ENCODE assay signal across 11 cellular contexts in genomic region chr1:111506561-111506960, GRCh38. TPM values are rescaled to one million over a fixed set of nuclear protein-coding genes. Genes with fewer than 3 reads are reported as not detected.
A peak's percentile ranks its signal among the peaks of the same experiment; 100 is the strongest.
DNase-seq lines count a peak whose midpoint lies in the region; ATAC-seq and TF ChIP-seq lines count a peak whose summit lies in the region.
"Had no signal": no experiment of that assay in that cellular context is flagged by ENCODE, and none has a peak within 500 bp of the region (broad histone marks: within the 10 kb centered on the region; RNA-seq: fewer than 3 reads in every experiment).

No MANE protein-coding gene starts in this region.

- no peaks in the 10 kb centered on the region for H3K9me3 Mint-ChIP-seq in CD4-positive, alpha-beta memory T cell
- H3K9me3 Mint-ChIP-seq: brain had no signal

- no peak for DNase-seq in CD4-positive, alpha-beta memory T cell
- DNase-seq in Karpas-422 (peak; percentile 74), GM19238 (ENCODE audit: insufficient read length, low spot score) (no peak), dermis blood vessel endothelial cell (no peak)
- DNase-seq: NCI-H2029 treated with DMSO at 0.1 percent for 48 hours had no signal

- intact Hi-C loops in CD4-positive, alpha-beta memory T cell (cut with micrococcal nuclease): loop anchor here (2.0 to 10.0 kb wide), 2 partner anchors 36 to 118 kb away; no protein-coding TSS in a partner anchor

- peak overlapping the region; percentile 8 for H3K27ac ChIP-seq in CD4-positive, alpha-beta memory T cell (ENCODE audit: low read depth, low read length)
- peak overlapping the region; percentile 98 for H3K27ac ChIP-seq in Karpas-422 (ENCODE audit: low read length)
- H3K27ac ChIP-seq in angular gyrus (ENCODE audit: low read depth, low read length): peak overlapping the region; percentile 13
- peak overlapping the region; percentile 100 for H3K27ac ChIP-seq in neutrophil

- no peaks in the 10 kb centered on the region for H4K20me1 ChIP-seq in Karpas-422 (ENCODE audit: insufficient read depth, low read depth, low read length)

- ATAC-seq in SK-N-SH treated with all-trans-retinoic acid at 6 μM for 48 hours (no peak), HG03460 (IDR thresholded peaks at IDR 0.05; ENCODE audit: unreplicated experiment) (no peak)

- H3K4me3 Mint-ChIP-seq in CD4-positive, alpha-beta memory T cell: peak overlapping the region in 5 of 8 donors; percentile 9 to 66 (median 24)

- H3K9me3 ChIP-seq in CD4-positive, alpha-beta memory T cell (ENCODE audit: control insufficient read depth in 1 of 2, low read length in 2 of 2): no peaks in the 10 kb centered on the region
- no peaks in the 10 kb centered on the region for H3K9me3 ChIP-seq in Karpas-422 (ENCODE audit: low read length)
- H3K9me3 ChIP-seq in neutrophil: no peaks in the 10 kb centered on the region

- H3K4me1 Mint-ChIP-seq in CD4-positive, alpha-beta memory T cell: peaks cover 45 to 65% (median 56%) of the 10 kb centered on the region in 4 donors

- no peaks in the 10 kb centered on the region for H3K27me3 ChIP-seq in CD4-positive, alpha-beta memory T cell (ENCODE audit: insufficient read depth, low read length)
- H3K27me3 ChIP-seq in Karpas-422 (ENCODE audit: low read length) (no peaks in the 10 kb centered on the region), neutrophil (no peaks in the 10 kb centered on the region)

- H3K36me3 ChIP-seq in CD4-positive, alpha-beta memory T cell (ENCODE audit: insufficient read depth, low read length): no peaks in the 10 kb centered on the region
- H3K36me3 ChIP-seq in Karpas-422 (ENCODE audit: insufficient read depth, low read length) (no peaks in the 10 kb centered on the region), neutrophil (no peaks in the 10 kb centered on the region)

- H3K79me2 ChIP-seq in Karpas-422 (ENCODE audit: low read length): no peaks in the 10 kb centered on the region

- no peaks in the 10 kb centered on the region for H3K36me3 Mint-ChIP-seq in CD4-positive, alpha-beta memory T cell
- H3K36me3 Mint-ChIP-seq: brain had no signal

- no peaks in the 10 kb centered on the region for H3K9me2 ChIP-seq in Karpas-422 (replicated peaks; ENCODE audit: insufficient read depth, low read length)

- no peak overlapping the region for H3K4me3 ChIP-seq in CD4-positive, alpha-beta memory T cell (ENCODE audit: low read length in 2 of 2)
- H3K4me3 ChIP-seq in Karpas-422 (ENCODE audit: low read length): peak overlapping the region; percentile 34; the same call in 1 of the 2 replicates
- H3K4me3 ChIP-seq in neutrophil (ENCODE audit: low read depth in 1 of 2, low read length in 1 of 2): peak overlapping the region in 1 of 2 experiments; percentile 63

- H3K9ac ChIP-seq in Karpas-422 (ENCODE audit: low read length): peak overlapping the region; percentile 64

- POLR2A ChIA-PET in CD4-positive, alpha-beta memory T cell (lab: Charles Lee; ENCODE audit: partially characterized antibody): interaction anchor here (1.1 to 8.6 kb wide), 13 partner anchors 10 to 261 kb away, joined by 3 to 170 read pairs (median 19); partner anchors contain the start of genes ATP5PB, C1orf162, DDX20 and INKA2

- CTCF ChIA-PET in CD4-positive, alpha-beta memory T cell (lab: Charles Lee; ENCODE audit: partially characterized antibody): interaction anchor here (0.9 to 5.0 kb wide), 24 partner anchors 10 to 261 kb away, joined by 3 to 116 read pairs (median 22); partner anchors contain the start of genes ATP5PB, C1orf162, DDX20 and RAP1A

- peak overlapping the region; percentile 85; the same call in 1 of the 2 replicates for H2AFZ ChIP-seq in Karpas-422 (ENCODE audit: low read length)

- H3K4me2 ChIP-seq in Karpas-422 (ENCODE audit: low read depth, low read length, poor library complexity, severe bottlenecking): peak overlapping the region; percentile 78

- H3K27ac Mint-ChIP-seq in CD4-positive, alpha-beta memory T cell: peak overlapping the region in 6 of 7 donors; percentile 8 to 86 (median 68)

- peaks cover 89% of the 10 kb centered on the region for H3K4me1 ChIP-seq in CD4-positive, alpha-beta memory T cell (ENCODE audit: insufficient read depth, low read length)
- H3K4me1 ChIP-seq in Karpas-422 (ENCODE audit: low read length): peaks cover 77% of the 10 kb centered on the region
- H3K4me1 ChIP-seq in neutrophil (ENCODE audit: control insufficient read depth in 1 of 2, insufficient read depth in 1 of 2, low read depth in 1 of 2, low read length in 1 of 2): peaks cover 73 to 74% of the 10 kb centered on the region in 2 experiments

- TF ChIP-seq CTCF in neutrophil (IDR thresholded peaks at IDR 0.05): no peak

- no peaks in the 10 kb centered on the region for H3K27me3 Mint-ChIP-seq in CD4-positive, alpha-beta memory T cell

TF ChIP-seq in SK-N-SH treated with all-trans-retinoic acid at 6 μM for 48 hours, 23 proteins besides CTCF, POLR2A, EP300 and RAD21:
- no peak for TF ChIP-seq ISL1 (CRISPR knock-in tag; IDR thresholded peaks at IDR 0.05)
- no peak for TF ChIP-seq CREB5 (CRISPR knock-in tag; IDR thresholded peaks at IDR 0.05; ENCODE audit: low read depth)
- no peak for TF ChIP-seq ARNTL (CRISPR knock-in tag; IDR thresholded peaks at IDR 0.05; ENCODE audit: borderline replicate concordance, low read depth)
- no peak for TF ChIP-seq ZFP30 (CRISPR knock-in tag; IDR thresholded peaks at IDR 0.05)
- TF ChIP-seq PPARA (CRISPR knock-in tag; IDR thresholded peaks at IDR 0.05; ENCODE audit: borderline replicate concordance): no peak
- TF ChIP-seq GLIS3 (CRISPR knock-in tag; IDR thresholded peaks at IDR 0.05): no peak
- no peak for TF ChIP-seq CSDC2 (CRISPR knock-in tag; IDR thresholded peaks at IDR 0.05)
- TF ChIP-seq TCF4 (CRISPR knock-in tag; IDR thresholded peaks at IDR 0.05; ENCODE audit: borderline replicate concordance): no peak
- TF ChIP-seq SNAI2 (CRISPR knock-in tag; IDR thresholded peaks at IDR 0.05): no peak
- no peak for TF ChIP-seq BACH2 (CRISPR knock-in tag; IDR thresholded peaks at IDR 0.05; ENCODE audit: borderline replicate concordance)
- TF ChIP-seq ZNF70 (CRISPR knock-in tag; IDR thresholded peaks at IDR 0.05): no peak
- no peak for TF ChIP-seq TSHZ2 (CRISPR knock-in tag; IDR thresholded peaks at IDR 0.05)
- no peak for TF ChIP-seq OSR1 (CRISPR knock-in tag; IDR thresholded peaks at IDR 0.05)

RNA-seq across cellular contexts. Expression of gene ADORA3, which starts 3.1 kb away (rescaled TPM):
- under 1 TPM; 0.41 to 0.42 TPM for total RNA-seq in CD4-positive, alpha-beta memory T cell
- polyA plus RNA-seq in CD4-positive, alpha-beta memory T cell: under 1 TPM in 1 of 2 donors, not detected in 1; 0.46 TPM
- total RNA-seq in Karpas-422 (2014; rRNA removed; shearing (Covaris generic); ENCODE audit: low replicate concordance): not detected in 2 replicates
- total RNA-seq in dermis blood vessel endothelial cell: not detected in 2 replicates
- total RNA-seq: mammary epithelial cell had no signal
- polyA plus RNA-seq: mammary epithelial cell had no signal

RNA-seq across cellular contexts. Expression of gene TMIGD3, which starts 3.1 kb away (rescaled TPM):
- total RNA-seq in CD4-positive, alpha-beta memory T cell: not detected
- not detected for polyA plus RNA-seq in CD4-positive, alpha-beta memory T cell
- not detected in 2 replicates for total RNA-seq in Karpas-422 (2014; rRNA removed; shearing (Covaris generic); ENCODE audit: low replicate concordance)
- not detected in 2 replicates for total RNA-seq in dermis blood vessel endothelial cell
- total RNA-seq: mammary epithelial cell had no signal
- polyA plus RNA-seq: mammary epithelial cell had no signal

RNA-seq across cellular contexts. Expression of gene C1orf162, which starts 32.8 kb away (rescaled TPM):
- total RNA-seq in CD4-positive, alpha-beta memory T cell: 10 to 100 TPM; 74.9 to 75.9 TPM
- 100 to 1,000 TPM; 139 to 274 TPM for polyA plus RNA-seq in CD4-positive, alpha-beta memory T cell
- 0.29 and 0.48 TPM in 2 replicates for total RNA-seq in Karpas-422 (2014; rRNA removed; shearing (Covaris generic); ENCODE audit: low replicate concordance)
- under 0.01 and 0.09 TPM in 2 replicates for total RNA-seq in dermis blood vessel endothelial cell

RNA-seq across cellular contexts. Expression of gene ATP5PB, which starts 57.3 kb away (rescaled TPM):
- 100 to 1,000 TPM; 103 to 112 TPM for total RNA-seq in CD4-positive, alpha-beta memory T cell
- polyA plus RNA-seq in CD4-positive, alpha-beta memory T cell: 100 to 1,000 TPM; 487 to 655 TPM
- total RNA-seq in Karpas-422 (2014; rRNA removed; shearing (Covaris generic); ENCODE audit: low replicate concordance): 362 and 590 TPM in 2 replicates
- 325 and 449 TPM in 2 replicates for total RNA-seq in dermis blood vessel endothelial cell

RNA-seq across cellular contexts. Expression of gene WDR77, which starts 57.5 kb away (rescaled TPM):
- 10 to 100 TPM; 26.3 to 30.3 TPM for total RNA-seq in CD4-positive, alpha-beta memory T cell
- 10 to 100 TPM; 38.5 to 52.6 TPM for polyA plus RNA-seq in CD4-positive, alpha-beta memory T cell
- 58.0 and 59.7 TPM in 2 replicates for total RNA-seq in Karpas-422 (2014; rRNA removed; shearing (Covaris generic); ENCODE audit: low replicate concordance)
- total RNA-seq in dermis blood vessel endothelial cell: 52.2 and 65.2 TPM in 2 replicates

Comparison
In these comparisons a context has a peak if more than half of its experiments do, and no peak if none do; other contexts are left out.
1. H3K27ac ChIP-seq: peak in every context shown above with its lines; median percentile 100 in neutrophil; 98 in Karpas-422; 13 in angular gyrus; 8 in CD4-positive, alpha-beta memory T cell.
2. RNA of gene C1orf162, which starts 32.8 kb away (total RNA-seq): 74.9 to 75.9 TPM in CD4-positive, alpha-beta memory T cell; 0.29 to 0.48 TPM in Karpas-422 and under 0.01 to 0.09 TPM in dermis blood vessel endothelial cell; every median in the first group is over 10 times any median in the second.